In the genomic region with DNA sequence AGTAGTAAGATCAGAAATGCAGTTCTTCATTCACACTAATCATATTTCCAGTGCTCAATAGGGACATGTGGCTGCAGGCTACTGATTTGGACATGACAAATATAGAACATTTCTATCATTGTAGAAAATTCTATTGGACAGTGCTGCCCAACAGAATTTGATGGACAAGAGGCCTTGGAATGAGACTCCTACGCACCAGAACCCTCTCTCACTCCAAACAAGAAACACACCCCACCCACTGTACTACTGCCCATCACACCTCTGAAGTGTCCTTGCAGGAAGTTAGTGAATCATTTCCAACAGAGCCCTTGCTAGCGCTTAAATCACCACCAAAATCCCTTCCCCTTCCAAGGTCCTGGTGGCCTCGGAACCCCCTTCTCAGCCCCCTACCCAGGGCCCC, we compare ENCODE assay signal across 24 cellular contexts.
"Had no signal": no experiment of that assay in that cellular context is flagged by ENCODE, and none has a peak within 500 bp of the region (broad histone marks: within the 10 kb centered on the region; RNA-seq: fewer than 3 reads in every experiment).

No MANE protein-coding gene starts in this region.

- H3K36me3 ChIP-seq: colonic mucosa, esophagus muscularis mucosa, gastrocnemius medialis, neutrophil, pancreas, right lobe of liver, spleen, thoracic aorta, transverse colon had no signal

- H3K36me3 Mint-ChIP-seq: immature natural killer cell; natural killer cell; stimulated activated naive B cell treated with anti-CD40 and anti-IgM and Interleukin-4, amounts not matched to agents 10 μg/mL and 1 μg/mL and 100 μg/mL, for 72 hours had no signal

- H3K27me3 ChIP-seq: colonic mucosa, esophagus muscularis mucosa, gastrocnemius medialis, pancreas, right lobe of liver, transverse colon had no signal

- H3K4me1 ChIP-seq: colonic mucosa, gastrocnemius medialis, pancreas, right lobe of liver had no signal

- H3K27ac Mint-ChIP-seq: immature natural killer cell; natural killer cell; progenitor cell of endocrine pancreas; stimulated activated naive B cell treated with anti-CD40 and anti-IgM and Interleukin-4, amounts not matched to agents 10 μg/mL and 1 μg/mL and 100 μg/mL, for 72 hours; stimulated activated naive CD8-positive, alpha-beta T cell treated with anti-CD3 and anti-CD28 coated beads, Interleukin-15, amount 100 ng/mL, for 72 hours had no signal

- H3K4me3 ChIP-seq: colonic mucosa, esophagus muscularis mucosa, gastrocnemius medialis, lung, pancreas, right lobe of liver, spleen, thoracic aorta, transverse colon had no signal

- H3K9me3 ChIP-seq: colonic mucosa, esophagus muscularis mucosa, gastrocnemius medialis, neutrophil, pancreas, right lobe of liver, spleen, thoracic aorta, transverse colon had no signal

- DNase-seq: caudate nucleus; colonic mucosa; dermis blood vessel endothelial cell; effector CD8-positive, alpha-beta T cell; gastrocnemius medialis; immature natural killer cell; left ventricle myocardium superior; natural killer cell; pancreas; right lobe of liver; spleen; stimulated activated CD4-positive, alpha-beta T cell treated with anti-CD3 and anti-CD28 coated beads, Interleukin-15, amount 100 ng/mL, for 24 hours; stimulated activated CD4-positive, alpha-beta T cell treated with anti-CD3 and anti-CD28 coated beads, Interleukin-2, amount 100 ng/mL, for 24 hours; stimulated activated CD4-positive, alpha-beta T cell treated with anti-CD3 and anti-CD28 coated beads, Interleukin-4, amount 100 ng/mL, for 4 hours; stimulated activated naive B cell treated with anti-CD40 and anti-IgM and Interleukin-4, amounts not matched to agents 10 μg/mL and 1 μg/mL and 100 μg/mL, for 72 hours; stimulated activated naive CD8-positive, alpha-beta T cell treated with anti-CD3 and anti-CD28 coated beads, Interleukin-15, amount 100 ng/mL, for 72 hours; substantia nigra; transverse colon had no signal

- H3K9me3 Mint-ChIP-seq: natural killer cell; stimulated activated naive B cell treated with anti-CD40 and anti-IgM and Interleukin-4, amounts not matched to agents 10 μg/mL and 1 μg/mL and 100 μg/mL, for 72 hours; stimulated activated naive CD8-positive, alpha-beta T cell treated with anti-CD3 and anti-CD28 coated beads, Interleukin-15, amount 100 ng/mL, for 72 hours had no signal

- H3K4me3 Mint-ChIP-seq: immature natural killer cell; natural killer cell; stimulated activated naive B cell treated with anti-CD40 and anti-IgM and Interleukin-4, amounts not matched to agents 10 μg/mL and 1 μg/mL and 100 μg/mL, for 72 hours; stimulated activated naive CD8-positive, alpha-beta T cell treated with anti-CD3 and anti-CD28 coated beads, Interleukin-15, amount 100 ng/mL, for 72 hours had no signal

- H3K4me1 Mint-ChIP-seq: immature natural killer cell; natural killer cell; stimulated activated naive B cell treated with anti-CD40 and anti-IgM and Interleukin-4, amounts not matched to agents 10 μg/mL and 1 μg/mL and 100 μg/mL, for 72 hours; stimulated activated naive CD8-positive, alpha-beta T cell treated with anti-CD3 and anti-CD28 coated beads, Interleukin-15, amount 100 ng/mL, for 72 hours had no signal

- H3K27ac ChIP-seq: colonic mucosa, epithelial cell of prostate, gastrocnemius medialis, neutrophil, pancreas, right lobe of liver, thoracic aorta, transverse colon had no signal
